1 cellular context compared by ENCODE assay signal in the genomic region with DNA sequence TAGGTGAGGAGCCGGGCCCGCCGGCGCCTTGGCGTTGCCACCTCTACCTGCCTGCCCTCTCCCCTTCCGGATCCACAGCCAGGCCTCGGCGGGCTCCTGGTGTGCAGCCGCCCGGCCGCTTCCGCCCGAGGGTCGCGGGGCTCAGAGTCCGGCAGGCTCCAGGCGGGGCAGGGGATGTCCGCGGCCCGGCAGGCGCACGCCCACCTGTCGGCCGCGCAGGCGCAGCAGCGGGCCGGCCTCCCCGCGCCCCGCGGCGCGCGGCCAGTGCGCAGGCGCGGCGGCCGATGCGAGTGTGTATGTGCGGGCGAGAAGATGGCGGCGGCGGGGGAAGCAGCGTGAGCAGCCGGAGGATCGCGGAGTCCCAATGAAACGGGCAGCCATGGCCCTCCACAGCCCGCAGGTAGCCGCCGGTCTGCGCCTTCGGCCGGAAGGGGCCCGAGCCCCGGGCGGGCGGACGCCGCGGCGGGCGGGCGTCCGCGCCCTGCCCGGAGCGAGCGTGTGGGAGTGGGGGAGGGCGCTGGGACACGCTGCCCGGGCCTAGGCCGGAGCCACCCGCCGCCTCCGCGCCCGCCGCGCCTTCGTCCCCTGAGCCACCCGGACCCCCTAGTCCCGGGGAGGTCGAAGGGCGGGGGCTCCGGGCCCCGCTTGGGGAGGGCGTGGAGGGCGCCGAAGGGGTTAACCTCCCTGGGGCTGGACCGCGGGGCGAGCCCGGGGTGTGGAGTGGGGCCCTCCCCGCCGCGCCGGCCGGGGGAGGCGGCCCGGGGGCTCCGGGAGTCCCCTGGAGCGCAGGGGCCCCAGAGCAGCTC.
TF ChIP-seq lines count a peak whose summit lies in the region.

A gene with protein sequence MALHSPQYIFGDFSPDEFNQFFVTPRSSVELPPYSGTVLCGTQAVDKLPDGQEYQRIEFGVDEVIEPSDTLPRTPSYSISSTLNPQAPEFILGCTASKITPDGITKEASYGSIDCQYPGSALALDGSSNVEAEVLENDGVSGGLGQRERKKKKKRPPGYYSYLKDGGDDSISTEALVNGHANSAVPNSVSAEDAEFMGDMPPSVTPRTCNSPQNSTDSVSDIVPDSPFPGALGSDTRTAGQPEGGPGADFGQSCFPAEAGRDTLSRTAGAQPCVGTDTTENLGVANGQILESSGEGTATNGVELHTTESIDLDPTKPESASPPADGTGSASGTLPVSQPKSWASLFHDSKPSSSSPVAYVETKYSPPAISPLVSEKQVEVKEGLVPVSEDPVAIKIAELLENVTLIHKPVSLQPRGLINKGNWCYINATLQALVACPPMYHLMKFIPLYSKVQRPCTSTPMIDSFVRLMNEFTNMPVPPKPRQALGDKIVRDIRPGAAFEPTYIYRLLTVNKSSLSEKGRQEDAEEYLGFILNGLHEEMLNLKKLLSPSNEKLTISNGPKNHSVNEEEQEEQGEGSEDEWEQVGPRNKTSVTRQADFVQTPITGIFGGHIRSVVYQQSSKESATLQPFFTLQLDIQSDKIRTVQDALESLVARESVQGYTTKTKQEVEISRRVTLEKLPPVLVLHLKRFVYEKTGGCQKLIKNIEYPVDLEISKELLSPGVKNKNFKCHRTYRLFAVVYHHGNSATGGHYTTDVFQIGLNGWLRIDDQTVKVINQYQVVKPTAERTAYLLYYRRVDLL (plus strand): TSS at position 289 of the 806 bp plus-strand sequence. CDS start 91 bp downstream, at position 380.

TF ChIP-seq in HepG2, 621 proteins besides CTCF, POLR2A, EP300 and RAD21 (continued from another document and continues in another):
- no peak for TF ChIP-seq ZNF275 (CRISPR knock-in tag; IDR thresholded peaks at IDR 0.05; ENCODE audit: borderline replicate concordance)
- no peak for TF ChIP-seq ZBTB1 (CRISPR knock-in tag; IDR thresholded peaks at IDR 0.05; ENCODE audit: borderline replicate concordance)
- TF ChIP-seq SRSF4 (IDR thresholded peaks at IDR 0.05; ENCODE audit: low read depth, low read length, poor library complexity, severe bottlenecking) = no peak
- TF ChIP-seq SUZ12 (IDR thresholded peaks at IDR 0.05; ENCODE audit: low read depth, low read length) = no peak
- peak; percentile 39; the same call in 1 of the 2 replicates for TF ChIP-seq ZSCAN25 (CRISPR knock-in tag; IDR thresholded peaks at IDR 0.05)
- 0 out of 2 replicates have a peak, but pooled peaks have one; percentile 86 for TF ChIP-seq ZNF44 (CRISPR knock-in tag; IDR thresholded peaks at IDR 0.05)
- no peak for TF ChIP-seq RFX3 (CRISPR knock-in tag; IDR thresholded peaks at IDR 0.05)
- TF ChIP-seq, protein P1, sequence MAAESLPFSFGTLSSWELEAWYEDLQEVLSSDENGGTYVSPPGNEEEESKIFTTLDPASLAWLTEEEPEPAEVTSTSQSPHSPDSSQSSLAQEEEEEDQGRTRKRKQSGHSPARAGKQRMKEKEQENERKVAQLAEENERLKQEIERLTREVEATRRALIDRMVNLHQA (CRISPR knock-in tag; IDR thresholded peaks at IDR 0.05) = no peak
- TF ChIP-seq KIAA2018 (CRISPR knock-in tag; IDR thresholded peaks at IDR 0.05; ENCODE audit: borderline replicate concordance) = no peak
- TF ChIP-seq ZNF619 (CRISPR knock-in tag; IDR thresholded peaks at IDR 0.05) = no peak; the same call in 1 of the 2 replicates
- TF ChIP-seq, protein P2, sequence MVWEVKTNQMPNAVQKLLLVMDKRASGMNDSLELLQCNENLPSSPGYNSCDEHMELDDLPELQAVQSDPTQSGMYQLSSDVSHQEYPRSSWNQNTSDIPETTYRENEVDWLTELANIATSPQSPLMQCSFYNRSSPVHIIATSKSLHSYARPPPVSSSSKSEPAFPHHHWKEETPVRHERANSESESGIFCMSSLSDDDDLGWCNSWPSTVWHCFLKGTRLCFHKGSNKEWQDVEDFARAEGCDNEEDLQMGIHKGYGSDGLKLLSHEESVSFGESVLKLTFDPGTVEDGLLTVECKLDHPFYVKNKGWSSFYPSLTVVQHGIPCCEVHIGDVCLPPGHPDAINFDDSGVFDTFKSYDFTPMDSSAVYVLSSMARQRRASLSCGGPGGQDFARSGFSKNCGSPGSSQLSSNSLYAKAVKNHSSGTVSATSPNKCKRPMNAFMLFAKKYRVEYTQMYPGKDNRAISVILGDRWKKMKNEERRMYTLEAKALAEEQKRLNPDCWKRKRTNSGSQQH (CRISPR knock-in tag; IDR thresholded peaks at IDR 0.05; ENCODE audit: low read depth) = peak; percentile 96
- TF ChIP-seq FOXA3 (CRISPR knock-in tag; IDR thresholded peaks at IDR 0.05) = peak; percentile 62; the same call in 1 of the 2 replicates
- TF ChIP-seq TEAD2 (CRISPR knock-in tag; IDR thresholded peaks at IDR 0.05) = no peak
- TF ChIP-seq POGZ (CRISPR knock-in tag; IDR thresholded peaks at IDR 0.05) = peak; percentile 74
- TF ChIP-seq PTBP1 (IDR thresholded peaks at IDR 0.05; ENCODE audit: low read depth, low read length, poor library complexity, severe bottlenecking) = no peak
- peak; percentile 74; the same call in 1 of the 2 replicates for TF ChIP-seq ZNF234 (CRISPR knock-in tag; conservative IDR thresholded peaks at IDR 0.05)
- TF ChIP-seq ZFY (CRISPR knock-in tag; IDR thresholded peaks at IDR 0.05) = peak; percentile 99
- peak; percentile 60; the same call in 1 of the 2 replicates for TF ChIP-seq ZNF747 (CRISPR knock-in tag; IDR thresholded peaks at IDR 0.05; ENCODE audit: borderline replicate concordance)
- TF ChIP-seq ARHGAP35 (CRISPR knock-in tag; IDR thresholded peaks at IDR 0.05; ENCODE audit: borderline replicate concordance) = peak; percentile 23; the same call in 1 of the 2 replicates
- TF ChIP-seq NCOA5 (CRISPR knock-in tag; IDR thresholded peaks at IDR 0.05) = no peak
- TF ChIP-seq PITX1 (CRISPR knock-in tag; IDR thresholded peaks at IDR 0.05) = no peak
- TF ChIP-seq, protein P3, sequence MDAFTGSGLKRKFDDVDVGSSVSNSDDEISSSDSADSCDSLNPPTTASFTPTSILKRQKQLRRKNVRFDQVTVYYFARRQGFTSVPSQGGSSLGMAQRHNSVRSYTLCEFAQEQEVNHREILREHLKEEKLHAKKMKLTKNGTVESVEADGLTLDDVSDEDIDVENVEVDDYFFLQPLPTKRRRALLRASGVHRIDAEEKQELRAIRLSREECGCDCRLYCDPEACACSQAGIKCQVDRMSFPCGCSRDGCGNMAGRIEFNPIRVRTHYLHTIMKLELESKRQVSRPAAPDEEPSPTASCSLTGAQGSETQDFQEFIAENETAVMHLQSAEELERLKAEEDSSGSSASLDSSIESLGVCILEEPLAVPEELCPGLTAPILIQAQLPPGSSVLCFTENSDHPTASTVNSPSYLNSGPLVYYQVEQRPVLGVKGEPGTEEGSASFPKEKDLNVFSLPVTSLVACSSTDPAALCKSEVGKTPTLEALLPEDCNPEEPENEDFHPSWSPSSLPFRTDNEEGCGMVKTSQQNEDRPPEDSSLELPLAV (CRISPR knock-in tag; conservative IDR thresholded peaks at IDR 0.05; ENCODE audit: low read depth) = no peak
- peak; percentile 13; the same call in 1 of the 2 replicates for TF ChIP-seq MLXIP (CRISPR knock-in tag; IDR thresholded peaks at IDR 0.05; ENCODE audit: borderline replicate concordance)
- peak; percentile 33 for TF ChIP-seq XRCC5 (optimal IDR thresholded peaks at IDR 0.05; ENCODE audit: low read length)
- TF ChIP-seq CHD2 (IDR thresholded peaks at IDR 0.05; ENCODE audit: low read depth, low read length) = no peak
- TF ChIP-seq MEF2D (CRISPR knock-in tag; IDR thresholded peaks at IDR 0.05) = no peak
- TF ChIP-seq, protein P4, sequence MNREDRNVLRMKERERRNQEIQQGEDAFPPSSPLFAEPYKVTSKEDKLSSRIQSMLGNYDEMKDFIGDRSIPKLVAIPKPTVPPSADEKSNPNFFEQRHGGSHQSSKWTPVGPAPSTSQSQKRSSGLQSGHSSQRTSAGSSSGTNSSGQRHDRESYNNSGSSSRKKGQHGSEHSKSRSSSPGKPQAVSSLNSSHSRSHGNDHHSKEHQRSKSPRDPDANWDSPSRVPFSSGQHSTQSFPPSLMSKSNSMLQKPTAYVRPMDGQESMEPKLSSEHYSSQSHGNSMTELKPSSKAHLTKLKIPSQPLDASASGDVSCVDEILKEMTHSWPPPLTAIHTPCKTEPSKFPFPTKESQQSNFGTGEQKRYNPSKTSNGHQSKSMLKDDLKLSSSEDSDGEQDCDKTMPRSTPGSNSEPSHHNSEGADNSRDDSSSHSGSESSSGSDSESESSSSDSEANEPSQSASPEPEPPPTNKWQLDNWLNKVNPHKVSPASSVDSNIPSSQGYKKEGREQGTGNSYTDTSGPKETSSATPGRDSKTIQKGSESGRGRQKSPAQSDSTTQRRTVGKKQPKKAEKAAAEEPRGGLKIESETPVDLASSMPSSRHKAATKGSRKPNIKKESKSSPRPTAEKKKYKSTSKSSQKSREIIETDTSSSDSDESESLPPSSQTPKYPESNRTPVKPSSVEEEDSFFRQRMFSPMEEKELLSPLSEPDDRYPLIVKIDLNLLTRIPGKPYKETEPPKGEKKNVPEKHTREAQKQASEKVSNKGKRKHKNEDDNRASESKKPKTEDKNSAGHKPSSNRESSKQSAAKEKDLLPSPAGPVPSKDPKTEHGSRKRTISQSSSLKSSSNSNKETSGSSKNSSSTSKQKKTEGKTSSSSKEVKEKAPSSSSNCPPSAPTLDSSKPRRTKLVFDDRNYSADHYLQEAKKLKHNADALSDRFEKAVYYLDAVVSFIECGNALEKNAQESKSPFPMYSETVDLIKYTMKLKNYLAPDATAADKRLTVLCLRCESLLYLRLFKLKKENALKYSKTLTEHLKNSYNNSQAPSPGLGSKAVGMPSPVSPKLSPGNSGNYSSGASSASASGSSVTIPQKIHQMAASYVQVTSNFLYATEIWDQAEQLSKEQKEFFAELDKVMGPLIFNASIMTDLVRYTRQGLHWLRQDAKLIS (CRISPR knock-in tag; IDR thresholded peaks at IDR 0.05) = no peak
- TF ChIP-seq ZMYM4 (CRISPR knock-in tag; IDR thresholded peaks at IDR 0.05) = peak; percentile 74
- TF ChIP-seq FOXO1 (CRISPR knock-in tag; IDR thresholded peaks at IDR 0.05) = 0 out of 2 replicates have a peak, but pooled peaks have one; percentile 2
